ENCODE assay signal across 32 cellular contexts in the genomic region with DNA sequence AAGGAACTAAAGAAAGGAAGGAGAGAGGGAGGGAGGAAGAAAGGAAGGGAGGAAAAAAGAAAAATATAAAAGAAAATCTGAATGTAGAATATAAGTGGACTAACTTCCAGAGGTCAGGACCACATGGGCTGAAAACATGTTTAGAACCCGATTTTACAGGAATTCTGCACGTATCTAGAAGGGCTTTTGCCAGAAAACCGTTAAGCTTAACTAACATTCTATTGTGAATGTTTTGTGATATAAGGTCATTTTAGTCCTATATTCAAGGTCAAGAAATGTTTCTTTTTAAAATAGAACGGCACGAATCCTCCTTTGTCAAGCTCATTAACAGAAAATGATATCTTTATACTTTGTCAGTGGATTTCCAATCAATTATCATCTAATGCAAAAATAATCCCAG. TPM values are rescaled to one million over a fixed set of nuclear protein-coding genes. Genes with fewer than 3 reads are reported as not detected.
"Had no signal": no experiment of that assay in that cellular context is flagged by ENCODE, and none has a peak within 500 bp of the region (broad histone marks: within the 10 kb centered on the region; RNA-seq: fewer than 3 reads in every experiment).

No MANE protein-coding gene starts in this region.

- H3K27me3 ChIP-seq: suprapubic skin, testis, thyroid gland, tibial nerve, upper lobe of left lung, upper lobe of right lung, uterus, vagina had no signal

- DNase-seq: stimulated activated CD4-positive, alpha-beta T cell treated with anti-CD3 and anti-CD28 coated beads, Interleukin-2, amount 100 ng/mL, for 48 hours; stimulated activated CD4-positive, alpha-beta T cell treated with anti-CD3 and anti-CD28 coated beads, Interleukin-4, amount 100 ng/mL, for 1 hour; stimulated activated CD4-positive, alpha-beta T cell treated with anti-CD3 and anti-CD28 coated beads, Interleukin-4, amount 100 ng/mL, for 24 hours; stimulated activated CD4-positive, alpha-beta T cell treated with anti-CD3 and anti-CD28 coated beads, Interleukin-4, amount 100 ng/mL, for 4 hours; stimulated activated CD8-positive, alpha-beta memory T cell treated with anti-CD3 and anti-CD28 coated beads, Interleukin-4, amount 100 ng/mL, for 48 hours; stimulated activated naive B cell treated with anti-CD40 and anti-IgM and Interleukin-4, amounts not matched to agents 10 μg/mL and 1 μg/mL and 100 μg/mL, for 72 hours; stimulated activated naive CD4-positive, alpha-beta T cell; stimulated activated naive CD4-positive, alpha-beta T cell treated with Interleukin-2 at 50 U/mL for 16 hours; stimulated activated naive CD8-positive, alpha-beta T cell treated with anti-CD3 and anti-CD28 coated beads, Interleukin-15, amount 100 ng/mL, for 72 hours; stimulated activated naive CD8-positive, alpha-beta T cell treated with anti-CD3 and anti-CD28 coated beads, Interleukin-15, Interleukin-2, amounts not matched to agents 100 U/mL and 50 U/mL, for 24 hours; stomach; substantia nigra; testis; thyroid gland; tibial artery; transverse colon; trophoblast cell; upper lobe of left lung; upper lobe of right lung; uterus had no signal

- ATAC-seq: stimulated activated effector memory CD8-positive, alpha-beta T cell treated with anti-CD3 and anti-CD28 coated beads, Interleukin-12 subunit alpha, Interleukin-12 subunit beta, amount 100 ng/mL, for 72 hours; stimulated activated memory B cell treated with anti-CD40 and anti-IgM and Interleukin-4, amounts not matched to agents 10 μg/mL and 1 μg/mL and 100 μg/mL, for 72 hours; stimulated activated naive B cell treated with anti-CD40 and anti-IgM and Interleukin-4, amounts not matched to agents 10 μg/mL and 1 μg/mL and 100 μg/mL, for 72 hours; stimulated activated naive CD8-positive, alpha-beta T cell treated with anti-CD3 and anti-CD28 coated beads, Interleukin-15, amount 100 ng/mL, for 72 hours; stimulated activated naive CD8-positive, alpha-beta T cell treated with anti-CD3 and anti-CD28 coated beads, Interleukin-15, Interleukin-2, amounts not matched to agents 100 U/mL and 50 U/mL, for 24 hours; upper lobe of right lung had no signal

- H3K4me1 ChIP-seq: stomach, suprapubic skin, testis, tibial artery, tibial nerve, upper lobe of left lung, upper lobe of right lung, uterus, vagina had no signal

- H3K27ac ChIP-seq: stomach, suprapubic skin, testis, thoracic aorta, thyroid gland, tibial artery, tibial nerve, transverse colon, upper lobe of left lung, upper lobe of right lung, uterus, vagina had no signal

- FAIRE-seq: urothelium cell line had no signal

- H3K36me3 ChIP-seq: stomach, suprapubic skin, thoracic aorta, tibial artery, tibial nerve, transverse colon, upper lobe of left lung, upper lobe of right lung, uterus, vagina had no signal

- H3K4me3 ChIP-seq: stomach, suprapubic skin, testis, thoracic aorta, thyroid gland, tibial artery, tibial nerve, transverse colon, upper lobe of left lung, upper lobe of right lung, uterus, vagina had no signal

- H3K9me3 ChIP-seq: stomach, suprapubic skin, testis, thoracic aorta, thyroid gland, tibial artery, tibial nerve, transverse colon, upper lobe of left lung, upper lobe of right lung, uterus, vagina had no signal

RNA-seq across cellular contexts. Expression of a gene that starts 13.1 kb away (rescaled TPM):
- total RNA-seq: stomach, subcutaneous adipose tissue, suprapubic skin, temporal lobe, testis, thoracic aorta, tibial nerve, transverse colon, ureter, urinary bladder, uterus, vagina had no signal
- polyA plus RNA-seq: thymus, urinary bladder had no signal
